Comparison of ENCODE assay signal across 8 cellular contexts in genomic region chr16:23147666-23148065, GRCh38. TPM values are rescaled to one million over a fixed set of nuclear protein-coding genes. Genes with fewer than 3 reads are reported as not detected.
DNase-seq lines count a peak whose midpoint lies in the region; ATAC-seq and TF ChIP-seq lines count a peak whose summit lies in the region.

No MANE protein-coding gene starts in this region.

- H3K36me3 Mint-ChIP-seq in CD4-positive, alpha-beta memory T cell = peaks cover 0 to 8% of the 10 kb centered on the region in 2 donors
- H3K36me3 Mint-ChIP-seq in naive thymus-derived CD4-positive, alpha-beta T cell = peaks cover 0 to 2% (median 0%) of the 10 kb centered on the region in 5 donors

- no peak for ATAC-seq in naive thymus-derived CD4-positive, alpha-beta T cell
- ATAC-seq in HG02884 (IDR thresholded peaks at IDR 0.05; ENCODE audit: unreplicated experiment) = no peak

- H3K27ac Mint-ChIP-seq in CD4-positive, alpha-beta memory T cell = peak overlapping the region in 2 of 7 donors; percentile 57 to 93
- H3K27ac Mint-ChIP-seq in naive thymus-derived CD4-positive, alpha-beta T cell = peak overlapping the region in 2 of 9 donors; percentile 20 to 77

- peak overlapping the region; percentile 89 to 98 (median 94) for H3K4me3 Mint-ChIP-seq in CD4-positive, alpha-beta memory T cell
- H3K4me3 Mint-ChIP-seq in naive thymus-derived CD4-positive, alpha-beta T cell = peak overlapping the region; percentile 85 to 98 (median 96)

- peaks cover 10 to 26% (median 16%) of the 10 kb centered on the region in 4 donors for H3K4me1 Mint-ChIP-seq in CD4-positive, alpha-beta memory T cell
- H3K4me1 Mint-ChIP-seq in naive thymus-derived CD4-positive, alpha-beta T cell = peaks cover 12 to 25% (median 22%) of the 10 kb centered on the region in 7 donors

- CTCF ChIA-PET in CD4-positive, alpha-beta memory T cell (lab: Charles Lee; ENCODE audit: partially characterized antibody) = no interaction called here
- CTCF ChIA-PET in naive thymus-derived CD4-positive, alpha-beta T cell (lab: Charles Lee) = no interaction called here

- no peaks in the 10 kb centered on the region for H3K36me3 ChIP-seq in CD4-positive, alpha-beta memory T cell (ENCODE audit: insufficient read depth, low read length)
- peaks cover 5% of the 10 kb centered on the region for H3K36me3 ChIP-seq in MG63
- no peaks in the 10 kb centered on the region for H3K36me3 ChIP-seq in naive thymus-derived CD4-positive, alpha-beta T cell (ENCODE audit: control insufficient read depth in 2 of 3, insufficient read depth in 3 of 3, low read length in 3 of 3)

- POLR2A ChIA-PET in CD4-positive, alpha-beta memory T cell (lab: Charles Lee; ENCODE audit: partially characterized antibody) = no interaction called here
- POLR2A ChIA-PET in naive thymus-derived CD4-positive, alpha-beta T cell (lab: Charles Lee) = no interaction called here

- no peaks in the 10 kb centered on the region for H3K27me3 Mint-ChIP-seq in CD4-positive, alpha-beta memory T cell
- H3K27me3 Mint-ChIP-seq in naive thymus-derived CD4-positive, alpha-beta T cell = peaks cover 0 to 3% (median 0%) of the 10 kb centered on the region in 5 donors

- no peak for DNase-seq in CD4-positive, alpha-beta memory T cell
- DNase-seq in MG63 = no peak
- no peak for DNase-seq in coronary artery (ENCODE audit: low spot score)
- DNase-seq in naive thymus-derived CD4-positive, alpha-beta T cell = no peak
- DNase-seq in NCI-H187 (lab: John Stamatoyannopoulos, UW) = no peak
- no peak for DNase-seq in OCI-M1 (lab: John Stamatoyannopoulos, UW)
- no peak for DNase-seq in activated CD4-positive, alpha-beta T cell treated with anti-CD3 and anti-CD28 coated beads, Interleukin-2, amount 50 U/mL, for 1 hour

- H3K27me3 ChIP-seq in CD4-positive, alpha-beta memory T cell (ENCODE audit: insufficient read depth, low read length) = no peaks in the 10 kb centered on the region
- H3K27me3 ChIP-seq in MG63 = no peaks in the 10 kb centered on the region
- no peaks in the 10 kb centered on the region for H3K27me3 ChIP-seq in naive thymus-derived CD4-positive, alpha-beta T cell (ENCODE audit: control insufficient read depth in 2 of 2, insufficient read depth in 2 of 2, low read length in 2 of 2)

- H3K9me3 Mint-ChIP-seq in CD4-positive, alpha-beta memory T cell = no peaks in the 10 kb centered on the region
- peaks cover 0 to 4% (median 0%) of the 10 kb centered on the region in 11 donors for H3K9me3 Mint-ChIP-seq in naive thymus-derived CD4-positive, alpha-beta T cell

- no peaks in the 10 kb centered on the region for H3K9me3 ChIP-seq in CD4-positive, alpha-beta memory T cell (ENCODE audit: control insufficient read depth in 1 of 2, low read length in 2 of 2)
- H3K9me3 ChIP-seq in MG63 = no peaks in the 10 kb centered on the region
- H3K9me3 ChIP-seq in naive thymus-derived CD4-positive, alpha-beta T cell (ENCODE audit: control insufficient read depth in 2 of 3, low read length in 3 of 3) = no peaks in the 10 kb centered on the region

- no peak overlapping the region for H3K27ac ChIP-seq in CD4-positive, alpha-beta memory T cell (ENCODE audit: low read depth, low read length)
- no peak overlapping the region for H3K27ac ChIP-seq in coronary artery
- no peak overlapping the region for H3K27ac ChIP-seq in naive thymus-derived CD4-positive, alpha-beta T cell (ENCODE audit: low read depth, low read length)

- H3K4me1 ChIP-seq in CD4-positive, alpha-beta memory T cell (ENCODE audit: insufficient read depth, low read length) = peaks cover 16% of the 10 kb centered on the region
- H3K4me1 ChIP-seq in naive thymus-derived CD4-positive, alpha-beta T cell (ENCODE audit: control insufficient read depth in 2 of 2, insufficient read depth in 2 of 2, low read length in 2 of 2) = peaks cover 0 to 6% of the 10 kb centered on the region in 2 donors

- intact Hi-C loops in CD4-positive, alpha-beta memory T cell (cut with micrococcal nuclease) = loop anchor here (2.0 kb wide), 1 partner anchor 409 kb away; the partner anchor contains the start of genes EARS2 and UBFD1
- intact Hi-C loops in naive thymus-derived CD4-positive, alpha-beta T cell (cut with micrococcal nuclease) = loop anchor here (2.0 to 5.0 kb wide), 4 partner anchors 51 to 1503 kb away; partner anchors contain the start of genes DCTN5 (in 2 of the 2) and PALB2 (in 2 of the 2)

- TF ChIP-seq CTCF in coronary artery (IDR thresholded peaks at IDR 0.05) = no peak

- no peak overlapping the region for H3K4me3 ChIP-seq in CD4-positive, alpha-beta memory T cell (ENCODE audit: low read length in 2 of 2)
- H3K4me3 ChIP-seq in MG63 = peak overlapping the region; percentile 69
- H3K4me3 ChIP-seq in coronary artery = peak overlapping the region; percentile 89
- H3K4me3 ChIP-seq in naive thymus-derived CD4-positive, alpha-beta T cell (ENCODE audit: low read length) = no peak overlapping the region

RNA-seq across cellular contexts. Expression of gene USP31, which starts 1.6 kb away (rescaled TPM):
- 1 to 10 TPM; 4.9 to 5.0 TPM for total RNA-seq in CD4-positive, alpha-beta memory T cell
- polyA plus RNA-seq in CD4-positive, alpha-beta memory T cell = under 1 TPM; 0.07 to 0.99 TPM
- total RNA-seq in MG63 (2014; rRNA removed; shearing (Covaris generic); ENCODE audit: low replicate concordance) = 2.0 and 6.8 TPM in 2 replicates
- total RNA-seq in naive thymus-derived CD4-positive, alpha-beta T cell = 1 to 10 TPM; 2.7 to 6.0 (median 4.1) TPM
- under 1 TPM; 0.20 to 0.37 TPM for polyA plus RNA-seq in naive thymus-derived CD4-positive, alpha-beta T cell

RNA-seq across cellular contexts. Expression of gene SCNN1G, which starts 34.9 kb away (rescaled TPM):
- not detected for total RNA-seq in CD4-positive, alpha-beta memory T cell
- polyA plus RNA-seq in CD4-positive, alpha-beta memory T cell = not detected
- not detected in 2 replicates for total RNA-seq in MG63 (2014; rRNA removed; shearing (Covaris generic); ENCODE audit: low replicate concordance)
- total RNA-seq in naive thymus-derived CD4-positive, alpha-beta T cell = not detected
- not detected for polyA plus RNA-seq in naive thymus-derived CD4-positive, alpha-beta T cell

Comparison
In these comparisons a context has a peak if more than half of its experiments do, and no peak if none do; other contexts are left out.
1. H3K4me3 ChIP-seq: peak in MG63 (single experiment) and coronary artery (single experiment); none in CD4-positive, alpha-beta memory T cell (0 of 2) and naive thymus-derived CD4-positive, alpha-beta T cell (single experiment).